Comparison of ENCODE assay signal across 9 cellular contexts in the genomic region with DNA sequence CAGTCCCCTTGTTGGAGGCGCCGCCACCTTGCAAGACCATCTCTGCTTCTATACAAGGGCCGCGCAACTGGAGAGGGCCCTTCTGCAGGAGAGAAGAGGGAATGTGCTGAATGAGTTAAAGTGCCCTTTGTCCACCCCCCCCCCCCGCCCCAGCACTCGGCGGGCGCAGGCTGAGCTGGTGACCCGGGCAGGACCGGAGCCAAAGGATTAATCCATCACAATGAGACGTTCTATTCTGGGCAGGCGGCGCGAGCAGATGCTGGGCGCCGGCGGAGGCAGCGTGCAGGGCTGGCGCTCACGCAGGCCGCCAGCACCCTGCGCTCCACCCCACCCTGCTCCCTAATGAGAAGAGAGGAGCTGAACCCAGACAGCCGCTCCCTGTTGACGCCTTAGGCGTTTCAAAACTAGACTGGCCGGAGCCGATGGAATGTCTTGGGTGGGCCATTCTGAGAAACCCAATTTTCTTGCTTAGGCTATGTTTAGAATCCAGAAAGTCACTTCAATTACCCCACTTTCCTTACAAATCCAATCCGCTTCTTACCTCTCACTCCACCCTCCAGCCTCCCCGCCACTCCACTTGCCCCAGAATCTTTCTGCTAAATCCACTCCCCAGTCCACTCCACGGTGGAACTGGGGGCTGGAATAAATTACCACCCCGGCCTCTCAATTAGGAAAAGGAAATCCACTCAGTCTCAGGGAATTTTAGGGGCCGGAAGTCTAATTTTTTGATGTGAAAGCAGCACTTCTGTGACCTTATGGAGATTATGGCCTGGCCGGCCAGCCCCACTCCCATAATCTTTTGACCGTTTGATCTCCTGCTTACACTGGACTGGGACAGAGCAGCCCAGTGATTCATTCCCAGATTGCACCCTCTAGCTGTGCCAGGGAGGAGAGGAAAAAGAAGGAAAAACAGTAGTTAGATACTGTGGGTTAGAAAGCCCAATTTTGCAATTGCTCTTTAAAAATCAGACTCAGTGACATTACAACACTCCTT. TPM values are rescaled to one million over a fixed set of nuclear protein-coding genes. Genes with fewer than 3 reads are reported as not detected.
A peak's percentile ranks its signal among the peaks of the same experiment; 100 is the strongest.
DNase-seq lines count a peak whose midpoint lies in the region; ATAC-seq and TF ChIP-seq lines count a peak whose summit lies in the region.
"Had no signal": no experiment of that assay in that cellular context is flagged by ENCODE, and none has a peak within 500 bp of the region (broad histone marks: within the 10 kb centered on the region; RNA-seq: fewer than 3 reads in every experiment).

No MANE protein-coding gene starts in this region.

- ATAC-seq in GM21381 (IDR thresholded peaks at IDR 0.05; ENCODE audit: unreplicated experiment), result no peak

- TF ChIP-seq CTCF in HEK293 (tag by site-specific recombination; IDR thresholded peaks at IDR 0.05) (no peak), osteocyte (IDR thresholded peaks at IDR 0.05) (no peak), GM13977 (IDR thresholded peaks at IDR 0.05; ENCODE audit: extremely low read depth, insufficient read depth, missing control alignments) (no peak)

- intact Hi-C loops in activated T-helper 1 cell treated with anti-CD3 and anti-CD28 coated beads, Interleukin-12 subunit alpha, Interleukin-12 subunit beta, Interleukin-2, Interleukin-4 antibody, amounts not matched to agents 30 ng/mL and 10 ng/mL and 1 ng/mL, durations not matched to agents 14 hours and 24 hours and 36 hours (cut with micrococcal nuclease), result no loop called here

- H3K27ac Mint-ChIP-seq in osteocyte (ENCODE audit: unreplicated experiment), result peak overlapping the region; percentile 83
- no peak overlapping the region for H3K27ac Mint-ChIP-seq in activated T-helper 1 cell treated with anti-CD3 and anti-CD28 coated beads, Interleukin-12 subunit alpha, Interleukin-12 subunit beta, Interleukin-2, Interleukin-4 antibody, amounts not matched to agents 30 ng/mL and 10 ng/mL and 1 ng/mL, durations not matched to agents 14 hours and 24 hours and 36 hours

- no peaks in the 10 kb centered on the region for H3K9me3 Mint-ChIP-seq in osteocyte (ENCODE audit: unreplicated experiment)
- no peaks in the 10 kb centered on the region for H3K9me3 Mint-ChIP-seq in activated T-helper 1 cell treated with anti-CD3 and anti-CD28 coated beads, Interleukin-12 subunit alpha, Interleukin-12 subunit beta, Interleukin-2, Interleukin-4 antibody, amounts not matched to agents 30 ng/mL and 10 ng/mL and 1 ng/mL, durations not matched to agents 14 hours and 24 hours and 36 hours

- in situ Hi-C loops in SK-MEL-5 (cut with HindIII; ENCODE audit: low pct_unique_long_range_greater_than_20kb, low sequenced_read_pairs) (no loop called here), GM13977 (cut with MboI; ENCODE audit: low pct_unique_long_range_greater_than_20kb, low sequenced_read_pairs, unreplicated experiment) (no loop called here)

- H3K36me3 Mint-ChIP-seq in osteocyte (ENCODE audit: unreplicated experiment), result no peaks in the 10 kb centered on the region
- H3K36me3 Mint-ChIP-seq in activated T-helper 1 cell treated with anti-CD3 and anti-CD28 coated beads, Interleukin-12 subunit alpha, Interleukin-12 subunit beta, Interleukin-2, Interleukin-4 antibody, amounts not matched to agents 30 ng/mL and 10 ng/mL and 1 ng/mL, durations not matched to agents 14 hours and 24 hours and 36 hours (ENCODE audit: low read depth), result no peaks in the 10 kb centered on the region

- H3K4me1 ChIP-seq in HEK293 (ENCODE audit: control insufficient read depth, insufficient read depth, low read length), result no peaks in the 10 kb centered on the region

- CTCF ChIA-PET in HEK293 (lab: Yijun Ruan, JAX), result interaction anchor here (0.8 kb wide), 1 partner anchor 1987 kb away, joined by 4 read pairs; no protein-coding TSS in a partner anchor

- peak overlapping the region; percentile 68 for H3K4me3 Mint-ChIP-seq in osteocyte (ENCODE audit: unreplicated experiment)
- H3K4me3 Mint-ChIP-seq in activated T-helper 1 cell treated with anti-CD3 and anti-CD28 coated beads, Interleukin-12 subunit alpha, Interleukin-12 subunit beta, Interleukin-2, Interleukin-4 antibody, amounts not matched to agents 30 ng/mL and 10 ng/mL and 1 ng/mL, durations not matched to agents 14 hours and 24 hours and 36 hours, result no peak overlapping the region

- POLR2A ChIA-PET in HEK293 (lab: Yijun Ruan, JAX), result interaction anchor here (0.6 to 0.9 kb wide), 3 partner anchors 139 to 620 kb away, joined by 3 to 7 read pairs (median 3); a partner anchor contains a TSS

- DNase-seq in SK-MEL-5 (ENCODE audit: low read depth, low spot score), result peak; percentile 84
- peak; percentile 74 for DNase-seq in globus pallidus (ENCODE audit: low spot score)
- DNase-seq in osteocyte (ENCODE audit: extremely low spot score, unreplicated experiment), result peak; percentile 89
- no peak for DNase-seq in GM13977 (ENCODE audit: low spot score)
- no peak for DNase-seq in activated T-helper 1 cell treated with anti-CD3 and anti-CD28 coated beads, Interleukin-12 subunit alpha, Interleukin-12 subunit beta, Interleukin-2, Interleukin-4 antibody, amounts not matched to agents 30 ng/mL and 10 ng/mL and 1 ng/mL, durations not matched to agents 14 hours and 24 hours and 36 hours (ENCODE audit: low spot score)
- DNase-seq in SW 1271 (lab: John Stamatoyannopoulos, UW), result no peak

- no peaks in the 10 kb centered on the region for H3K9me3 ChIP-seq in HEK293 (ENCODE audit: control insufficient read depth, insufficient read depth, low read depth, low read length)
- H3K9me3 ChIP-seq: neutrophil had no signal

- H3K27ac ChIP-seq in HEK293 (ENCODE audit: extremely low read depth, low read depth, low read length), result no peak overlapping the region
- H3K27ac ChIP-seq: neutrophil had no signal

- no peaks in the 10 kb centered on the region for H3K27me3 Mint-ChIP-seq in osteocyte (ENCODE audit: unreplicated experiment)
- peaks cover 46% of the 10 kb centered on the region for H3K27me3 Mint-ChIP-seq in activated T-helper 1 cell treated with anti-CD3 and anti-CD28 coated beads, Interleukin-12 subunit alpha, Interleukin-12 subunit beta, Interleukin-2, Interleukin-4 antibody, amounts not matched to agents 30 ng/mL and 10 ng/mL and 1 ng/mL, durations not matched to agents 14 hours and 24 hours and 36 hours (ENCODE audit: insufficient read depth)

- no peaks in the 10 kb centered on the region for H3K36me3 ChIP-seq in HEK293 (ENCODE audit: control insufficient read depth in 2 of 2, insufficient read depth in 1 of 2, low read length in 2 of 2)
- H3K36me3 ChIP-seq: neutrophil had no signal

- peaks cover 78% of the 10 kb centered on the region for H3K4me1 Mint-ChIP-seq in osteocyte (ENCODE audit: unreplicated experiment)
- H3K4me1 Mint-ChIP-seq in activated T-helper 1 cell treated with anti-CD3 and anti-CD28 coated beads, Interleukin-12 subunit alpha, Interleukin-12 subunit beta, Interleukin-2, Interleukin-4 antibody, amounts not matched to agents 30 ng/mL and 10 ng/mL and 1 ng/mL, durations not matched to agents 14 hours and 24 hours and 36 hours (ENCODE audit: low read depth), result no peaks in the 10 kb centered on the region

- H3K4me3 ChIP-seq in HEK293 (ENCODE audit: low read depth, low read length), result no peak overlapping the region; the same call in 1 of the 2 replicates

TF ChIP-seq in HEK293, 187 proteins besides CTCF, POLR2A, EP300 and RAD21 (continues in another document):
- TF ChIP-seq ZNF521 (tag by site-specific recombination; IDR thresholded peaks at IDR 0.05) (no peak), ZNF335 (tag by site-specific recombination; conservative IDR thresholded peaks at IDR 0.05) (0 out of 2 replicates have a peak, but pooled peaks have one; percentile 24), ZBTB17 (tag by site-specific recombination; IDR thresholded peaks at IDR 0.05) (peak; percentile 33; the same call in 1 of the 2 replicates), ZNF510 (tag by site-specific recombination; IDR thresholded peaks at IDR 0.05; ENCODE audit: insufficient replicate concordance) (no peak), BCL11B (tag by site-specific recombination; IDR thresholded peaks at IDR 0.05; ENCODE audit: low read depth) (no peak), ZNF133 (tag by site-specific recombination; IDR thresholded peaks at IDR 0.05) (no peak)
- TF ChIP-seq, protein P1, sequence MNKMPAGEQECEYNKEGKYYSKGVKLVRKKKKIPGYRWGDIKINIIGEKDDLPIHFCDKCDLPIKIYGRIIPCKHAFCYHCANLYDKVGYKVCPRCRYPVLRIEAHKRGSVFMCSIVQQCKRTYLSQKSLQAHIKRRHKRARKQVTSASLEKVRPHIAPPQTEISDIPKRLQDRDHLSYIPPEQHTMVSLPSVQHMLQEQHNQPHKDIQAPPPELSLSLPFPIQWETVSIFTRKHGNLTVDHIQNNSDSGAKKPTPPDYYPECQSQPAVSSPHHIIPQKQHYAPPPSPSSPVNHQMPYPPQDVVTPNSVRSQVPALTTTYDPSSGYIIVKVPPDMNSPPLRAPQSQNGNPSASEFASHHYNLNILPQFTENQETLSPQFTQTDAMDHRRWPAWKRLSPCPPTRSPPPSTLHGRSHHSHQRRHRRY (tag by site-specific recombination; IDR thresholded peaks at IDR 0.05), result no peak

RNA-seq across cellular contexts. Expression of a gene that starts 32.7 kb away (rescaled TPM):
- not detected in 2 replicates for total RNA-seq in SK-MEL-5 (2014; rRNA removed; shearing (Covaris generic))
- not detected in 2 replicates for polyA plus RNA-seq in SK-MEL-5 (2015; cell fraction: cytosol; rRNA removed)
- not detected in 2 replicates for polyA plus RNA-seq in SK-MEL-5 (2015; cell fraction: nucleus; rRNA removed)
- not detected in 2 replicates for total RNA-seq in osteocyte
- total RNA-seq in activated T-helper 1 cell treated with anti-CD3 and anti-CD28 coated beads, Interleukin-12 subunit alpha, Interleukin-12 subunit beta, Interleukin-2, Interleukin-4 antibody, amounts not matched to agents 30 ng/mL and 10 ng/mL and 1 ng/mL, durations not matched to agents 14 hours and 24 hours and 36 hours, result not detected in 2 replicates

Comparison
In these comparisons a context has a peak if more than half of its experiments do, and no peak if none do; other contexts are left out.
1. DNase-seq: peak in SK-MEL-5 (single experiment), globus pallidus (single experiment) and osteocyte (single experiment); none in GM13977 (single experiment), activated T-helper 1 cell treated with anti-CD3 and anti-CD28 coated beads, Interleukin-12 subunit alpha, Interleukin-12 subunit beta, Interleukin-2, Interleukin-4 antibody, amounts not matched to agents 30 ng/mL and 10 ng/mL and 1 ng/mL, durations not matched to agents 14 hours and 24 hours and 36 hours (single experiment) and SW 1271 (0 of 2).